In genomic region chr3:63960048-63960711, GRCh38 we compare ENCODE assay signal across 8 cellular contexts. TPM values are rescaled to one million over a fixed set of nuclear protein-coding genes. Genes with fewer than 3 reads are reported as not detected.
DNase-seq lines count a peak whose midpoint lies in the region; ATAC-seq, FAIRE-seq and TF ChIP-seq lines count a peak whose summit lies in the region.

No MANE protein-coding gene starts in this region.

- peak overlapping the region; percentile 25 to 48 for H3K27ac ChIP-seq in thoracic aorta

- DNase-seq in GDM1 (lab: John Stamatoyannopoulos, UW) (peak; percentile 40), Kasumi-1 (lab: John Stamatoyannopoulos, UW) (peak; percentile 68 to 69), astrocyte of the cerebellum (ENCODE audit: low read depth) (peak; percentile 68), thoracic aorta (ENCODE audit: low spot score) (no peak), SKM-1 treated with dmso at 0.1 percent for 144 hours (lab: John Stamatoyannopoulos, UW; ENCODE audit: unreplicated experiment) (no peak), occipital lobe (lab: John Stamatoyannopoulos, UW) (no peak)

- H3K4me1 ChIP-seq in thoracic aorta (ENCODE audit: control insufficient read depth in 1 of 2, low read depth in 2 of 2): peaks cover 10 to 32% of the 10 kb centered on the region in 2 donors

- H3K9me3 ChIP-seq in thoracic aorta: no peaks in the 10 kb centered on the region

- ATAC-seq in thoracic aorta (ENCODE audit: insufficient number of reproducible peaks, low FRiP score, low read depth) (peak; percentile 55), GM21360 (IDR thresholded peaks at IDR 0.05; ENCODE audit: unreplicated experiment) (no peak)

- H3K4me3 ChIP-seq in astrocyte of the cerebellum (ENCODE audit: low read depth, low read length) (peak overlapping the region; percentile 9), thoracic aorta (peak overlapping the region; percentile 63)

- H3K27me3 ChIP-seq in thoracic aorta (replicated peaks; ENCODE audit: insufficient read depth): no peaks in the 10 kb centered on the region

- FAIRE-seq in islet of Langerhans (lab: Jason Lieb, UNC): peak; percentile 73

- H3K36me3 ChIP-seq in thoracic aorta: no peaks in the 10 kb centered on the region

- in situ Hi-C loops in astrocyte of the cerebellum (cut with HindIII; ENCODE audit: low sequenced_read_pairs): no loop called here

- TF ChIP-seq CTCF in astrocyte of the cerebellum (IDR thresholded peaks at IDR 0.05; ENCODE audit: low read depth, low read length, missing control alignments) (no peak), thoracic aorta (IDR thresholded peaks at IDR 0.05) (no peak)

RNA-seq across cellular contexts. Expression of gene SCAANT1, which starts 48.0 kb away (rescaled TPM):
- not detected for total RNA-seq in thoracic aorta
- not detected for total RNA-seq in occipital lobe

Comparison
In these comparisons a context has a peak if more than half of its experiments do, and no peak if none do; other contexts are left out.
1. DNase-seq: peak in GDM1 (single experiment), Kasumi-1 (2 of 2) and astrocyte of the cerebellum (single experiment); none in thoracic aorta (single experiment), SKM-1 treated with dmso at 0.1 percent for 144 hours (single experiment) and occipital lobe (single experiment).